ENCODE assay signal across 19 cellular contexts in the genomic region with DNA sequence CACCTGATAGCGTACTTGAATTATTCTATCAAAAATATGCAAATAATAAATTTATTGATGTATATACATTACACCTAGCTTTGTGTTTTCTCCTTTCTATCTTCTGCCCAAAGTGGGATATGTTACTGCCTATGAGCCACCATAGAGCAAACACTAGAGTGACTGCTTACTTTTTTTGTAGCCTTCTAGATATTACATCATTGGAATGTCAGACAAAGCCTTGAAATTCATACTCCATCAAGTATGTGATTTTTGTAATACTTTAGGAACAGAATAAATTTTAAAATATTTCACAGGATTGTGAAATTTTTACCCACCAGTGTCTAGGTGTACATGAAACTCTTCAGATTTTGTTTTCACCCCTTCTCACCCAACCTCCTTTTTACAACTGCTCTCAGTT.
"Had no signal": no experiment of that assay in that cellular context is flagged by ENCODE, and none has a peak within 500 bp of the region (broad histone marks: within the 10 kb centered on the region; RNA-seq: fewer than 3 reads in every experiment).

No MANE protein-coding gene starts in this region.

- H3K27me3 ChIP-seq: breast epithelium, dorsolateral prefrontal cortex, pancreas, tibial nerve, uterus had no signal

- H3K9me3 ChIP-seq: pancreas had no signal

- H3K4me1 ChIP-seq: breast epithelium, lower lobe of right lung had no signal

- H3K36me3 ChIP-seq: breast epithelium, lower lobe of right lung, pancreas, tibial nerve, uterus had no signal

- DNase-seq: activated CD4-positive, alpha-beta T cell treated with anti-CD3 and anti-CD28 coated beads for 4 hours; activated CD8-positive, alpha-beta T cell treated with anti-CD3 and anti-CD28 coated beads for 36 hours; activated effector memory CD4-positive, alpha-beta T cell treated with anti-CD3 and anti-CD28 coated beads, Interleukin-2, amount 50 U/mL, for 16 hours; activated naive CD8-positive, alpha-beta T cell treated with anti-CD3 and anti-CD28 coated beads for 36 hours; activated T-cell treated with anti-CD3 and anti-CD28 coated beads, Interleukin-2, amount 50 U/mL, for 4 hours; anterior cingulate cortex; dorsolateral prefrontal cortex; endodermal cell; head of caudate nucleus; immature natural killer cell; lower lobe of right lung; pancreas; stimulated activated CD4-positive, alpha-beta T cell treated with anti-CD3 and anti-CD28 coated beads, Interleukin-2, amount 100 ng/mL, for 48 hours; T-helper 17 cell; uterus had no signal

- ATAC-seq: activated CD8-positive, alpha-beta T cell treated with anti-CD3 and anti-CD28 coated beads for 36 hours; activated T-cell treated with anti-CD3 and anti-CD28 coated beads, Interleukin-2, amount 50 U/mL, for 4 hours; pancreas; stimulated activated memory B cell treated with anti-CD40 and anti-IgM and Interleukin-4, amounts not matched to agents 10 μg/mL and 1 μg/mL and 100 μg/mL, for 72 hours; T-helper 17 cell had no signal

- H3K27ac ChIP-seq: breast epithelium, lower lobe of right lung, pancreas had no signal

- H3K4me1 Mint-ChIP-seq: activated naive CD8-positive, alpha-beta T cell treated with anti-CD3 and anti-CD28 coated beads for 36 hours; endodermal cell; immature natural killer cell; neural crest cell; stimulated activated memory B cell treated with anti-CD40 and anti-IgM and Interleukin-4, amounts not matched to agents 10 μg/mL and 1 μg/mL and 100 μg/mL, for 72 hours; T-helper 17 cell had no signal

- H3K27me3 Mint-ChIP-seq: activated CD8-positive, alpha-beta T cell treated with anti-CD3 and anti-CD28 coated beads for 36 hours; activated naive CD8-positive, alpha-beta T cell treated with anti-CD3 and anti-CD28 coated beads for 36 hours; stimulated activated memory B cell treated with anti-CD40 and anti-IgM and Interleukin-4, amounts not matched to agents 10 μg/mL and 1 μg/mL and 100 μg/mL, for 72 hours; T-helper 17 cell had no signal

- H3K9me3 Mint-ChIP-seq: activated CD8-positive, alpha-beta T cell treated with anti-CD3 and anti-CD28 coated beads for 36 hours had no signal

- H3K27ac Mint-ChIP-seq: activated CD8-positive, alpha-beta T cell treated with anti-CD3 and anti-CD28 coated beads for 36 hours; activated naive CD8-positive, alpha-beta T cell treated with anti-CD3 and anti-CD28 coated beads for 36 hours; endodermal cell; immature natural killer cell; stimulated activated memory B cell treated with anti-CD40 and anti-IgM and Interleukin-4, amounts not matched to agents 10 μg/mL and 1 μg/mL and 100 μg/mL, for 72 hours; T-helper 17 cell had no signal

- H3K4me3 Mint-ChIP-seq: activated CD8-positive, alpha-beta T cell treated with anti-CD3 and anti-CD28 coated beads for 36 hours; activated naive CD8-positive, alpha-beta T cell treated with anti-CD3 and anti-CD28 coated beads for 36 hours; activated T-cell treated with anti-CD3 and anti-CD28 coated beads, Interleukin-2, amount 50 U/mL, for 4 hours; endodermal cell; immature natural killer cell; neural crest cell; stimulated activated memory B cell treated with anti-CD40 and anti-IgM and Interleukin-4, amounts not matched to agents 10 μg/mL and 1 μg/mL and 100 μg/mL, for 72 hours; T-helper 17 cell had no signal

- H3K4me3 ChIP-seq: breast epithelium, dorsolateral prefrontal cortex, lower lobe of right lung, pancreas, tibial nerve, uterus had no signal

- H3K36me3 Mint-ChIP-seq: activated naive CD8-positive, alpha-beta T cell treated with anti-CD3 and anti-CD28 coated beads for 36 hours; immature natural killer cell; stimulated activated memory B cell treated with anti-CD40 and anti-IgM and Interleukin-4, amounts not matched to agents 10 μg/mL and 1 μg/mL and 100 μg/mL, for 72 hours had no signal
